ENCODE assay signal across 1 cellular context in genomic region chr14:52119030-52119429, GRCh38.
A peak's percentile ranks its signal among the peaks of the same experiment; 100 is the strongest.
TF ChIP-seq lines count a peak whose summit lies in the region.

No MANE protein-coding gene starts in this region.

TF ChIP-seq in H1, 55 proteins besides CTCF, POLR2A, EP300 and RAD21:
- TF ChIP-seq YY1 (IDR thresholded peaks at IDR 0.05; ENCODE audit: low read depth, low read length) = no peak
- 0 out of 2 replicates have a peak, but pooled peaks have one; percentile 24 for TF ChIP-seq E2F6 (IDR thresholded peaks at IDR 0.05)
TF ChIP-seq in H1: peak in this region for 1.
